In genomic region chr4:9921326-9921725, GRCh38 we compare ENCODE assay signal across 16 cellular contexts.
DNase-seq lines count a peak whose midpoint lies in the region; ATAC-seq and TF ChIP-seq lines count a peak whose summit lies in the region.
"Had no signal": no experiment of that assay in that cellular context is flagged by ENCODE, and none has a peak within 500 bp of the region (broad histone marks: within the 10 kb centered on the region; RNA-seq: fewer than 3 reads in every experiment).

No MANE protein-coding gene starts in this region.

- DNase-seq in H7 (peak; percentile 79), choroid plexus epithelial cell (ENCODE audit: low read depth) (peak; percentile 23), iPS-NIHi7 (ENCODE audit: extremely low spot score) (peak; percentile 52), GM19240 (ENCODE audit: insufficient read length, low spot score) (no peak), D341Med (ENCODE audit: low spot score) (no peak)
- DNase-seq in activated T-cell treated with anti-CD3 and anti-CD28 coated beads, Interleukin-2, amount 50 U/mL, for 24 hours = no peak
- DNase-seq: C1 segment of cervical spinal cord; CD4-positive, alpha-beta memory T cell; DMS153; DMS79 treated with DMSO at 0.1 percent for 48 hours; GF-D8; GM23248; HCEC 1CT; HFFc6 had no signal

- no peak overlapping the region for H3K27ac Mint-ChIP-seq in activated T-cell treated with anti-CD3 and anti-CD28 coated beads, Interleukin-2, amount 50 U/mL, for 24 hours
- H3K27ac Mint-ChIP-seq: B cell; CD4-positive, alpha-beta memory T cell; HFFc6 had no signal

- no peaks in the 10 kb centered on the region for H3K9me3 Mint-ChIP-seq in activated T-cell treated with anti-CD3 and anti-CD28 coated beads, Interleukin-2, amount 50 U/mL, for 24 hours
- H3K9me3 Mint-ChIP-seq: CD4-positive, alpha-beta memory T cell had no signal

- TF ChIP-seq CTCF in choroid plexus epithelial cell (conservative IDR thresholded peaks at IDR 0.05; ENCODE audit: low read depth, low read length) = no peak

- H3K4me3 ChIP-seq in H7 (ENCODE audit: insufficient read depth, low read depth, low read length) = no peak overlapping the region
- H3K4me3 ChIP-seq in choroid plexus epithelial cell (ENCODE audit: low read depth, low read length) = no peak overlapping the region
- H3K4me3 ChIP-seq: GM23248 had no signal

- H3K36me3 ChIP-seq in H7 (replicated peaks; ENCODE audit: control insufficient read depth, insufficient read depth, low read length) = no peaks in the 10 kb centered on the region

- no peak overlapping the region for H3K4me3 Mint-ChIP-seq in activated T-cell treated with anti-CD3 and anti-CD28 coated beads, Interleukin-2, amount 50 U/mL, for 24 hours
- H3K4me3 Mint-ChIP-seq: B cell; CD4-positive, alpha-beta memory T cell; HFFc6 had no signal

- H3K27me3 ChIP-seq in H7 (ENCODE audit: control insufficient read depth, insufficient read depth, low read length) = no peaks in the 10 kb centered on the region

- H3K27me3 Mint-ChIP-seq in activated T-cell treated with anti-CD3 and anti-CD28 coated beads, Interleukin-2, amount 50 U/mL, for 24 hours = no peaks in the 10 kb centered on the region
- H3K27me3 Mint-ChIP-seq: CD4-positive, alpha-beta memory T cell had no signal

- ATAC-seq in GM21786 (IDR thresholded peaks at IDR 0.05; ENCODE audit: unreplicated experiment) = no peak

- no peaks in the 10 kb centered on the region for H3K4me1 Mint-ChIP-seq in activated T-cell treated with anti-CD3 and anti-CD28 coated beads, Interleukin-2, amount 50 U/mL, for 24 hours (ENCODE audit: low read depth)
- H3K4me1 Mint-ChIP-seq: B cell; CD4-positive, alpha-beta memory T cell had no signal

- no peaks in the 10 kb centered on the region for H3K36me3 Mint-ChIP-seq in activated T-cell treated with anti-CD3 and anti-CD28 coated beads, Interleukin-2, amount 50 U/mL, for 24 hours (ENCODE audit: low read depth)
- H3K36me3 Mint-ChIP-seq: CD4-positive, alpha-beta memory T cell had no signal

Comparison
In these comparisons a context has a peak if more than half of its experiments do, and no peak if none do; other contexts are left out.
1. DNase-seq: peak in H7 (single experiment), choroid plexus epithelial cell (single experiment) and iPS-NIHi7 (single experiment); none in GM19240 (single experiment), activated T-cell treated with anti-CD3 and anti-CD28 coated beads, Interleukin-2, amount 50 U/mL, for 24 hours (single experiment) and D341Med (single experiment).